Comparison of ENCODE assay signal across 14 cellular contexts in genomic region chr16:26672206-26672605, GRCh38.
DNase-seq lines count a peak whose midpoint lies in the region; ATAC-seq and TF ChIP-seq lines count a peak whose summit lies in the region.
"Had no signal": no experiment of that assay in that cellular context is flagged by ENCODE, and none has a peak within 500 bp of the region (broad histone marks: within the 10 kb centered on the region; RNA-seq: fewer than 3 reads in every experiment).

No MANE protein-coding gene starts in this region.

- H3K36me3 Mint-ChIP-seq in effector memory CD8-positive, alpha-beta T cell (ENCODE audit: insufficient read depth) = no peaks in the 10 kb centered on the region
- H3K36me3 Mint-ChIP-seq: memory B cell had no signal

- no peak overlapping the region for H3K4me3 Mint-ChIP-seq in effector memory CD8-positive, alpha-beta T cell
- H3K4me3 Mint-ChIP-seq: memory B cell had no signal

- peaks cover 0 to 10% of the 10 kb centered on the region in 2 donors for H3K4me1 Mint-ChIP-seq in effector memory CD8-positive, alpha-beta T cell (ENCODE audit: low read depth in 2 of 2)
- H3K4me1 Mint-ChIP-seq: memory B cell had no signal

- DNase-seq in NCI-H1436 treated with DMSO at 0.1 percent for 48 hours (lab: John Stamatoyannopoulos, UW) (peak; percentile 82), heart right ventricle (no peak), right lobe of liver (no peak)
- peak; percentile 6 to 19 for DNase-seq in activated CD4-positive, alpha-beta T cell treated with anti-CD3 and anti-CD28 coated beads, Interleukin-2, amount 50 U/mL, for 4 hours
- no peak for DNase-seq in effector memory CD8-positive, alpha-beta T cell
- DNase-seq in stimulated activated CD4-positive, alpha-beta T cell treated with anti-CD3 and anti-CD28 coated beads, TNF-alpha, amount 100 ng/mL, for 48 hours (ENCODE audit: low read depth in 3 of 3) = peak in 2 of 3 donors; percentile 15 to 35
- DNase-seq: esophagus squamous epithelium, GF-D8, ovary had no signal

- H3K9me3 Mint-ChIP-seq in effector memory CD8-positive, alpha-beta T cell = peaks cover 0 to 3% of the 10 kb centered on the region in 2 donors

- no peaks in the 10 kb centered on the region for H3K36me3 ChIP-seq in heart right ventricle
- H3K36me3 ChIP-seq in right lobe of liver = no peaks in the 10 kb centered on the region
- H3K36me3 ChIP-seq: esophagus squamous epithelium, HAP-1, ovary, suprapubic skin had no signal

- H3K9me3 ChIP-seq in heart right ventricle = peaks cover 0 to 12% (median 0%) of the 10 kb centered on the region in 11 donors
- no peaks in the 10 kb centered on the region for H3K9me3 ChIP-seq in right lobe of liver
- H3K9me3 ChIP-seq: esophagus squamous epithelium, HAP-1, ovary, suprapubic skin had no signal

- ATAC-seq in effector memory CD8-positive, alpha-beta T cell (replicated peaks) = peak; percentile 29
- ATAC-seq in heart right ventricle (no peak), right lobe of liver (no peak), GM21447 (IDR thresholded peaks at IDR 0.05; ENCODE audit: unreplicated experiment) (no peak)

- intact Hi-C loops in heart right ventricle (cut with DNase I) = no loop called here
- intact Hi-C loops in right lobe of liver (cut with DNase I) = no loop called here

- H3K27ac ChIP-seq in heart right ventricle = no peak overlapping the region
- H3K27ac ChIP-seq in right lobe of liver = no peak overlapping the region
- H3K27ac ChIP-seq: esophagus squamous epithelium, ovary, RWPE1, suprapubic skin had no signal

- no peak overlapping the region for H3K27ac Mint-ChIP-seq in effector memory CD8-positive, alpha-beta T cell
- H3K27ac Mint-ChIP-seq: memory B cell had no signal

- H3K4me1 ChIP-seq in heart right ventricle (no peaks in the 10 kb centered on the region), right lobe of liver (no peaks in the 10 kb centered on the region)
- H3K4me1 ChIP-seq: esophagus squamous epithelium, HAP-1, suprapubic skin had no signal

- H3K27me3 Mint-ChIP-seq in effector memory CD8-positive, alpha-beta T cell = peaks cover 0 to 21% of the 10 kb centered on the region in 2 donors
- H3K27me3 Mint-ChIP-seq: memory B cell had no signal

- H3K27me3 ChIP-seq in heart right ventricle (peaks cover 0 to 17% (median 0%) of the 10 kb centered on the region in 7 donors), right lobe of liver (no peaks in the 10 kb centered on the region)
- H3K27me3 ChIP-seq: ovary, suprapubic skin had no signal

- H3K4me3 ChIP-seq in heart right ventricle = no peak overlapping the region
- no peak overlapping the region for H3K4me3 ChIP-seq in right lobe of liver
- H3K4me3 ChIP-seq: esophagus squamous epithelium, HAP-1, ovary, suprapubic skin had no signal

- TF ChIP-seq POLR2A in right lobe of liver (IDR thresholded peaks at IDR 0.05) = no peak

- WGBS in heart right ventricle, 2 donors = 61 to 64% methylated on average over 6 of the region's 6 CpGs
- 35% methylated on average over 6 of the region's 6 CpGs for WGBS in right lobe of liver (ENCODE audit: insufficient coverage, low coverage, low lambda C conversion rate, missing lambda C conversion rate)

- no peak for TF ChIP-seq CTCF in heart right ventricle (IDR thresholded peaks at IDR 0.05)
- TF ChIP-seq CTCF in right lobe of liver (IDR thresholded peaks at IDR 0.05) = no peak

Comparison
In these comparisons a context has a peak if more than half of its experiments do, and no peak if none do; other contexts are left out.
1. DNase-seq: peak in NCI-H1436 treated with DMSO at 0.1 percent for 48 hours (single experiment), activated CD4-positive, alpha-beta T cell treated with anti-CD3 and anti-CD28 coated beads, Interleukin-2, amount 50 U/mL, for 4 hours (2 of 2) and stimulated activated CD4-positive, alpha-beta T cell treated with anti-CD3 and anti-CD28 coated beads, TNF-alpha, amount 100 ng/mL, for 48 hours (2 of 3); none in effector memory CD8-positive, alpha-beta T cell (0 of 3), heart right ventricle (0 of 2) and right lobe of liver (0 of 3).